In genomic region chr6:144036064-144036873, GRCh38 we compare ENCODE assay signal across 8 cellular contexts. TPM values are rescaled to one million over a fixed set of nuclear protein-coding genes. Genes with fewer than 3 reads are reported as not detected.
DNase-seq lines count a peak whose midpoint lies in the region; ATAC-seq lines count a peak whose summit lies in the region.

No MANE protein-coding gene starts in this region.

- H3K36me3 ChIP-seq in MG63: no peaks in the 10 kb centered on the region

- peaks cover 35% of the 10 kb centered on the region for H3K4me1 Mint-ChIP-seq in dendritic cell treated with granulocyte-macrophage colony-stimulating factor and Interleukin-4, amounts not matched to agents 40 ng/mL and 50 ng/mL, for 4 days (ENCODE audit: low read depth)

- peaks cover 4% of the 10 kb centered on the region for H3K9me3 ChIP-seq in MG63

- intact Hi-C loops in dendritic cell treated with granulocyte-macrophage colony-stimulating factor and Interleukin-4, amounts not matched to agents 40 ng/mL and 50 ng/mL, for 4 days (cut with micrococcal nuclease): no loop called here

- H3K27ac Mint-ChIP-seq in dendritic cell treated with granulocyte-macrophage colony-stimulating factor and Interleukin-4, amounts not matched to agents 40 ng/mL and 50 ng/mL, for 4 days: peak overlapping the region; percentile 90

- H3K4me3 Mint-ChIP-seq in dendritic cell treated with granulocyte-macrophage colony-stimulating factor and Interleukin-4, amounts not matched to agents 40 ng/mL and 50 ng/mL, for 4 days: peak overlapping the region; percentile 77

- no peaks in the 10 kb centered on the region for H3K36me3 Mint-ChIP-seq in dendritic cell treated with granulocyte-macrophage colony-stimulating factor and Interleukin-4, amounts not matched to agents 40 ng/mL and 50 ng/mL, for 4 days (ENCODE audit: low read depth)

- peak overlapping the region; percentile 3 for H3K4me3 ChIP-seq in MG63

- ATAC-seq in GM21717 (IDR thresholded peaks at IDR 0.05; ENCODE audit: unreplicated experiment): peak; percentile 74

- no peaks in the 10 kb centered on the region for H3K27me3 Mint-ChIP-seq in dendritic cell treated with granulocyte-macrophage colony-stimulating factor and Interleukin-4, amounts not matched to agents 40 ng/mL and 50 ng/mL, for 4 days

- peak; percentile 33 for DNase-seq in GM04503 (ENCODE audit: low read depth)
- DNase-seq in MG63: peak; percentile 6
- peak; percentile 32 for DNase-seq in midbrain (lab: John Stamatoyannopoulos, UW)
- DNase-seq in NCI-H82 (lab: John Stamatoyannopoulos, UW): no peak
- DNase-seq in NCI-H187 (lab: John Stamatoyannopoulos, UW): no peak
- no peak for DNase-seq in LoVo (ENCODE audit: low spot score)

- peaks cover 12% of the 10 kb centered on the region for H3K9me3 Mint-ChIP-seq in dendritic cell treated with granulocyte-macrophage colony-stimulating factor and Interleukin-4, amounts not matched to agents 40 ng/mL and 50 ng/mL, for 4 days

- H3K27me3 ChIP-seq in MG63: no peaks in the 10 kb centered on the region

RNA-seq across cellular contexts. Expression of gene PLAGL1, which starts 28.2 kb away (rescaled TPM):
- 2.1 and 5.0 TPM in 2 replicates for total RNA-seq in MG63 (2014; rRNA removed; shearing (Covaris generic); ENCODE audit: low replicate concordance)

RNA-seq across cellular contexts. Expression of gene SF3B5, which starts 59.1 kb away (rescaled TPM):
- 65.0 and 97.1 TPM in 2 replicates for total RNA-seq in MG63 (2014; rRNA removed; shearing (Covaris generic); ENCODE audit: low replicate concordance)

Comparison
In these comparisons a context has a peak if more than half of its experiments do, and no peak if none do; other contexts are left out.
1. DNase-seq: peak in GM04503 (single experiment), MG63 (single experiment) and midbrain (single experiment); none in NCI-H82 (single experiment), NCI-H187 (0 of 2) and LoVo (single experiment).